Comparison of ENCODE assay signal across 17 cellular contexts in the genomic region with DNA sequence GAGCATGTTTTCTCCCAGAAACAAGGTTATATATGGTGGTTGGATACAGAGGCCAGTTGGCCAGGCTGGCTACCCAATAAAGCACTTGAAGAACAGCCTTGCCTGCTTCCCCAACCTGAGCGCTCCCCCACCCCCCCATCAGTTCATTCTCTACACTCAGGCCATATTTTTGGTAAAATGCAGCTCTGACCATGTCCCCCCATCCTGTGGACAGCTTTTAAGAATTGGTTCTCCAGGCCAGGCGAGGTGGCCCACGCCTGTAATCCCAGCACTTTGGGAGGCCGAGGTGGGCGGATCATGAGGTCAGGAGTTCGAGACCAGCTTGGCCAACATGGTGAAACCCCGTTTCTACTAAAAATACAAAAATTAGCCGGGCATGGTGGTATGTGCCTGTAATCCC. TPM values are rescaled to one million over a fixed set of nuclear protein-coding genes. Genes with fewer than 3 reads are reported as not detected.
A peak's percentile ranks its signal among the peaks of the same experiment; 100 is the strongest.
DNase-seq lines count a peak whose midpoint lies in the region; ATAC-seq, FAIRE-seq and TF ChIP-seq lines count a peak whose summit lies in the region.
"Not testable (repeated sequence)": the region's sequence is repeated elsewhere in the genome, so short reads cannot be mapped to it uniquely, and the experiment has no call there.
"Had no signal": no experiment of that assay in that cellular context is flagged by ENCODE, and none has a peak within 500 bp of the region (broad histone marks: within the 10 kb centered on the region; RNA-seq: fewer than 3 reads in every experiment).

No MANE protein-coding gene starts in this region.

- not testable (repeated sequence) for H3K14ac ChIP-seq in IMR-90 (replicated peaks; ENCODE audit: low read depth, low read length); mesenchymal stem cell (ENCODE audit: low read length in 2 of 2)

- not testable (repeated sequence) for H2AK5ac ChIP-seq in IMR-90 (ENCODE audit: low read depth, low read length); mesenchymal stem cell (ENCODE audit: low read length, severe bottlenecking)

- not testable (repeated sequence) for H3K9me3 ChIP-seq in IMR-90 (ENCODE audit: control insufficient read depth, insufficient read depth, low read length); K562 (replicated peaks; ENCODE audit: control insufficient read depth, insufficient read depth, low read depth, low read length); mesenchymal stem cell (ENCODE audit: control insufficient read depth, low read length); parathyroid adenoma (ENCODE audit: control insufficient read depth, low read length); stomach; uterus

- intact Hi-C loops in IMR-90 (cut with micrococcal nuclease) = loop anchor here (5.0 kb wide), 1 partner anchor 100 kb away; no protein-coding TSS in a partner anchor
- intact Hi-C loops in K562 (cut with micrococcal nuclease); left cardiac atrium (cut with DNase I); stomach (cut with DNase I; ENCODE audit: low total_unique reads); uterus (cut with DNase I; ENCODE audit: low total_unique reads): not testable (repeated sequence)

- not testable (repeated sequence) for H4K91ac ChIP-seq in IMR-90 (ENCODE audit: insufficient read depth, low read depth, low read length); mesenchymal stem cell (ENCODE audit: low read length)

- peaks cover 30% of the 10 kb centered on the region for H3K9me1 ChIP-seq in IMR-90 (ENCODE audit: insufficient read depth, low read length)
- H3K9me1 ChIP-seq in K562 (ENCODE audit: control insufficient read depth, insufficient read depth, low read length) = not testable (repeated sequence)

- CTCF ChIA-PET in IMR-90 (lab: Yijun Ruan, JAX) = interaction anchor here (0.8 to 0.9 kb wide), 2 partner anchors 13 to 152 kb away, joined by 4 to 5 read pairs; no protein-coding TSS in a partner anchor
- CTCF ChIA-PET in K562 (lab: Yijun Ruan, JAX; ENCODE audit: low intra/inter-chr PET ratio) = not testable (repeated sequence)

- peaks cover 40% of the 10 kb centered on the region for H3K4me1 ChIP-seq in IMR-90 (ENCODE audit: control insufficient read depth, insufficient read depth, low read length)
- H3K4me1 ChIP-seq in K562 (replicated peaks in 1 of 2; ENCODE audit: control insufficient read depth in 2 of 2, insufficient read depth in 2 of 2, low read length in 2 of 2) = peaks cover 0 to 25% of the 10 kb centered on the region in 2 experiments; a peak in 2 of 5 replicates
- H3K4me1 ChIP-seq in mesenchymal stem cell (ENCODE audit: control insufficient read depth, insufficient read depth, low read depth, low read length) = peaks cover 32% of the 10 kb centered on the region
- peaks cover 14% of the 10 kb centered on the region for H3K4me1 ChIP-seq in parathyroid adenoma
- peaks cover 49 to 85% (median 66%) of the 10 kb centered on the region in 4 donors for H3K4me1 ChIP-seq in stomach
- peaks cover 22 to 34% of the 10 kb centered on the region in 2 donors for H3K4me1 ChIP-seq in uterus

- H2BK15ac ChIP-seq in IMR-90 (ENCODE audit: low read depth, low read length); mesenchymal stem cell (ENCODE audit: low read depth, poor library complexity, severe bottlenecking): not testable (repeated sequence)

- not testable (repeated sequence) for TF ChIP-seq EP300 in K562 (IDR thresholded peaks at IDR 0.05; ENCODE audit: low read length); stomach (IDR thresholded peaks at IDR 0.05)

- H3K18ac ChIP-seq in IMR-90 (ENCODE audit: low read depth, low read length); mesenchymal stem cell (ENCODE audit: low read depth in 1 of 2, low read length in 2 of 2): not testable (repeated sequence)

- TF ChIP-seq CTCF in IMR-90 (conservative IDR thresholded peaks at IDR 0.05; ENCODE audit: low read depth, low read length); K562 (IDR thresholded peaks at IDR 0.05 in 2 of 3, conservative IDR thresholded peaks at IDR 0.05 in 1 of 3; ENCODE audit: insufficient read depth in 2 of 3, low read depth in 1 of 3, low read length in 3 of 3); endothelial cell (IDR thresholded peaks at IDR 0.05; ENCODE audit: unreplicated experiment); parathyroid adenoma (IDR thresholded peaks at IDR 0.05); stomach (IDR thresholded peaks at IDR 0.05); uterus (IDR thresholded peaks at IDR 0.05): not testable (repeated sequence)

- FAIRE-seq in K562 (lab: Jason Lieb, UNC) = not testable (repeated sequence)

- H3K9ac ChIP-seq in IMR-90 (ENCODE audit: low read depth, low read length); K562 (ENCODE audit: insufficient read depth in 1 of 2, low read depth in 2 of 2, low read length in 2 of 2); parathyroid adenoma: not testable (repeated sequence)
- H3K9ac ChIP-seq in mesenchymal stem cell (ENCODE audit: low read length) = peak overlapping the region; percentile 92

- peaks cover 68% of the 10 kb centered on the region for H4K20me1 ChIP-seq in IMR-90 (ENCODE audit: insufficient read depth, low read length)
- peaks cover 29% of the 10 kb centered on the region for H4K20me1 ChIP-seq in K562 (replicated peaks; ENCODE audit: control insufficient read depth, insufficient read depth, low read length)

- no CpG with 5 or more reads among the region's 8 CpGs for WGBS in IMR-90 (ENCODE audit: extremely low coverage in 2 of 2, insufficient read length in 1 of 2), 2 experiments
- WGBS in K562 (ENCODE audit: insufficient coverage, low coverage, missing lambda C conversion rate) = 71% methylated on average over 8 of the region's 8 CpGs
- 97% methylated on average over 8 of the region's 8 CpGs for WGBS in mesenchymal stem cell
- 85 to 93% (median 92%) methylated on average over 8 of the region's 8 CpGs for WGBS in stomach, 5 donors

- peaks cover 54% of the 10 kb centered on the region for H3K36me3 ChIP-seq in IMR-90 (ENCODE audit: control insufficient read depth, insufficient read depth, low read length)
- peaks cover 43% of the 10 kb centered on the region; the same call in 2 of the 3 replicates for H3K36me3 ChIP-seq in K562 (ENCODE audit: control insufficient read depth, insufficient read depth, low read length)
- H3K36me3 ChIP-seq in mesenchymal stem cell (ENCODE audit: control insufficient read depth in 1 of 2, insufficient read depth in 2 of 2, low read depth in 1 of 2, low read length in 2 of 2) = peaks cover 52 to 57% of the 10 kb centered on the region in 2 experiments
- not testable (repeated sequence) for H3K36me3 ChIP-seq in parathyroid adenoma (ENCODE audit: control insufficient read depth, insufficient read depth, low read length); uterus
- peaks cover 40 to 58% (median 53%) of the 10 kb centered on the region in 4 donors for H3K36me3 ChIP-seq in stomach

- H3K56ac ChIP-seq in IMR-90 (ENCODE audit: extremely low read depth, insufficient read depth, low read length) = not testable (repeated sequence)

- not testable (repeated sequence) for H3K4me3 Mint-ChIP-seq in endothelial cell (ENCODE audit: unreplicated experiment)

- TF ChIP-seq RAD21 in IMR-90 (IDR thresholded peaks at IDR 0.05; ENCODE audit: low read length); K562 (CRISPR knock-in tag; conservative IDR thresholded peaks at IDR 0.05 in 1 of 2, IDR thresholded peaks at IDR 0.05 in 1 of 2): not testable (repeated sequence)

- not testable (repeated sequence) for H2BK12ac ChIP-seq in mesenchymal stem cell (ENCODE audit: low read length in 2 of 2)

- not testable (repeated sequence) for H3K9me3 Mint-ChIP-seq in endothelial cell (ENCODE audit: unreplicated experiment)

- not testable (repeated sequence) for H2AFZ ChIP-seq in IMR-90 (replicated peaks; ENCODE audit: low read length, poor library complexity); K562 (ENCODE audit: low read depth, low read length); mesenchymal stem cell (ENCODE audit: low read depth, low read length); parathyroid adenoma

- peaks cover 16% of the 10 kb centered on the region for H3K27me3 Mint-ChIP-seq in endothelial cell (ENCODE audit: unreplicated experiment)

- TF ChIP-seq POLR2A in IMR-90 (IDR thresholded peaks at IDR 0.05; ENCODE audit: low read depth, low read length); K562 (conservative IDR thresholded peaks at IDR 0.05); stomach (IDR thresholded peaks at IDR 0.05); uterus (IDR thresholded peaks at IDR 0.05): not testable (repeated sequence)

- dilution Hi-C loops in IMR-90 (cut with HindIII; ENCODE audit: low sequenced_read_pairs, unreplicated experiment) = not testable (repeated sequence)

- H3K27ac Mint-ChIP-seq in endothelial cell (ENCODE audit: unreplicated experiment) = peak overlapping the region; percentile 71

- H2BK20ac ChIP-seq in IMR-90 (ENCODE audit: low read depth, low read length) = not testable (repeated sequence)

- H3K23ac ChIP-seq in IMR-90 (ENCODE audit: low read depth, low read length); mesenchymal stem cell (ENCODE audit: low read length in 2 of 2): not testable (repeated sequence)

- peaks cover 40% of the 10 kb centered on the region for H3K4me1 Mint-ChIP-seq in endothelial cell (ENCODE audit: unreplicated experiment)

- not testable (repeated sequence) for H3K4me3 ChIP-seq in IMR-90 (ENCODE audit: insufficient read depth, low read depth, low read length); K562; mesenchymal stem cell (ENCODE audit: insufficient read depth in 1 of 2, low read depth in 1 of 2, low read length in 2 of 2); parathyroid adenoma (ENCODE audit: low read depth, low read length); stomach; uterus

- peak overlapping the region; percentile 16 for H2BK5ac ChIP-seq in IMR-90 (ENCODE audit: low read depth, low read length, poor library complexity, severe bottlenecking)
- not testable (repeated sequence) for H2BK5ac ChIP-seq in mesenchymal stem cell (ENCODE audit: low read depth, low read length, poor library complexity, severe bottlenecking)

- not testable (repeated sequence) for BruUV-seq in IMR-90 (replicated peaks; lab: Mats Ljungman, UMichigan); K562 (replicated peaks; lab: Mats Ljungman, UMichigan)

- not testable (repeated sequence) for H4K8ac ChIP-seq in IMR-90 (ENCODE audit: low read depth in 2 of 2, low read length in 2 of 2); mesenchymal stem cell (ENCODE audit: low read length)

- in situ Hi-C loops in IMR-90 (cut with MboI; ENCODE audit: low sequenced_read_pairs); K562 (cut with MboI): not testable (repeated sequence)

- ATAC-seq in IMR-90 (ENCODE audit: low read depth); K562; left cardiac atrium: not testable (repeated sequence)

- not testable (repeated sequence) for H2BK120ac ChIP-seq in IMR-90 (ENCODE audit: low read depth, low read length); mesenchymal stem cell (ENCODE audit: low read depth, low read length)

- H2AK9ac ChIP-seq in IMR-90 (replicated peaks; ENCODE audit: low read depth, low read length, poor library complexity) = not testable (repeated sequence)

- not testable (repeated sequence) for H3K27me3 ChIP-seq in IMR-90 (ENCODE audit: control insufficient read depth, insufficient read depth, low read length); mesenchymal stem cell (ENCODE audit: control insufficient read depth in 1 of 2, insufficient read depth in 1 of 2, low read length in 2 of 2); parathyroid adenoma (ENCODE audit: control insufficient read depth, insufficient read depth, low read length); stomach; uterus
- H3K27me3 ChIP-seq in K562 (ENCODE audit: control insufficient read depth in 2 of 2, insufficient read depth in 2 of 2, low read length in 2 of 2) = peaks cover 13 to 41% of the 10 kb centered on the region in 2 experiments; a peak in 4 of 5 replicates

- not testable (repeated sequence) for DNase-seq in IMR-90; K562 (ENCODE audit: extremely low read depth in 1 of 4, low spot score in 3 of 4); endothelial cell (ENCODE audit: low spot score); mesenchymal stem cell; stomach; uterus
- DNase-seq in left cardiac atrium = peak; percentile 19

- not testable (repeated sequence) for H3K4me2 ChIP-seq in IMR-90 (ENCODE audit: low read depth, low read length); K562 (ENCODE audit: insufficient read depth, low read length); mesenchymal stem cell (ENCODE audit: low read length, poor library complexity, severe bottlenecking)
- H3K4me2 ChIP-seq in parathyroid adenoma (ENCODE audit: low read length) = peak overlapping the region; percentile 8

- not testable (repeated sequence) for H3K4ac ChIP-seq in IMR-90 (ENCODE audit: low read depth, low read length); mesenchymal stem cell (ENCODE audit: low read depth in 1 of 2, low read length in 2 of 2)

- POLR2A ChIA-PET in IMR-90 (lab: Charles Lee; ENCODE audit: unreplicated experiment) (interaction anchor here (0.6 to 0.9 kb wide), 3 partner anchors 48 to 73 kb away, joined by 3 to 7 read pairs (median 7); no protein-coding TSS in a partner anchor), K562 (lab: Yijun Ruan, JAX) (interaction anchor here (0.6 to 9.7 kb wide), 7 partner anchors 8 to 129 kb away, joined by 3 to 131 read pairs (median 4); partner anchors contain the start of genes EPHA1, GSTK1 and ZYX)

- H3K79me1 ChIP-seq in IMR-90 (ENCODE audit: low read depth in 1 of 2, low read length in 2 of 2) = peaks cover 16 to 50% of the 10 kb centered on the region in 2 experiments; a peak in 3 of 4 replicates
- not testable (repeated sequence) for H3K79me1 ChIP-seq in mesenchymal stem cell (replicated peaks; ENCODE audit: low read length, poor library complexity, severe bottlenecking)

- not testable (repeated sequence) for H3K79me2 ChIP-seq in K562 (ENCODE audit: control insufficient read depth, insufficient read depth, low read length); parathyroid adenoma

- peaks cover 21% of the 10 kb centered on the region for H3K36me3 Mint-ChIP-seq in endothelial cell (ENCODE audit: low read depth, unreplicated experiment)

- H4K5ac ChIP-seq in IMR-90 (ENCODE audit: low read depth, low read length) = not testable (repeated sequence)

- peak overlapping the region; percentile 38; the same call in 1 of the 2 replicates for H3K27ac ChIP-seq in IMR-90 (ENCODE audit: insufficient read depth, low read length)
- H3K27ac ChIP-seq in K562 (ENCODE audit: extremely low read depth, low read depth, low read length) = not testable (repeated sequence)
- peak overlapping the region; percentile 71 for H3K27ac ChIP-seq in mesenchymal stem cell (ENCODE audit: low read length, poor library complexity, severe bottlenecking)
- peak overlapping the region; percentile 58 for H3K27ac ChIP-seq in parathyroid adenoma
- H3K27ac ChIP-seq in stomach = peak overlapping the region; percentile 72 to 99 (median 87)
- H3K27ac ChIP-seq in uterus = peak overlapping the region; percentile 98 to 99

RNA-seq across cellular contexts. Expression of gene ZYX, which starts 11.3 kb away (rescaled TPM):
- total RNA-seq in IMR-90 (2012; rRNA removed) (22.6 and 25.0 TPM in 2 replicates), K562 (2014; rRNA removed) (26.9 and 37.8 TPM in 2 replicates), K562 (2014; rRNA removed; fragmentation: Illumina TruSeq; extraction: Trizol) (9.2 and 11.5 TPM in 2 replicates), K562 (2015; rRNA removed; fragmentation: Illumina TruSeq; extraction: Trizol) (15.7 and 17.3 TPM in 2 replicates), K562 (2021) (114 and 130 TPM in 2 replicates), endothelial cell (ENCODE audit: unreplicated experiment) (237 TPM), left cardiac atrium (100 to 1,000 TPM in 1 of 2 donors, 10 to 100 TPM in 1; 79.1 to 156 TPM), stomach (100 to 1,000 TPM in 1 of 5 donors, 10 to 100 TPM in 4; 20.6 to 102 (median 64.0) TPM), uterus (100 to 1,000 TPM in 2 of 4 donors, 10 to 100 TPM in 2; 46.0 to 494 (median 95.9) TPM)
- polyA plus RNA-seq in IMR-90 (2012; rRNA removed) (291 and 334 TPM in 2 replicates), K562 (2011; rRNA removed) (9.0 and 18.5 TPM in 2 replicates), K562 (2014; fragmentation: Illumina TruSeq; extraction: Trizol) (81.7 and 116 TPM in 2 replicates), K562 (2014; fragmentation: Nextera tagmentation; extraction: Ambion mirVana) (1 to 10 TPM; 1.8 to 3.1 TPM), K562 (2014; rRNA removed) (30.0 and 35.0 TPM in 2 replicates), stomach (10 to 100 TPM; 73.4 to 79.2 (median 74.1) TPM)
- 247 and 450 TPM in 2 replicates for polyA plus RNA-seq in IMR-90 (2012; cell fraction: cytosol; rRNA removed)
- polyA plus RNA-seq in IMR-90 (2012; cell fraction: nucleus; rRNA removed; ENCODE audit: low replicate concordance) = 390 and 724 TPM in 2 replicates
- 38.7 and 99.5 TPM in 2 replicates for total RNA-seq in K562 (2011; cell fraction: chromatin; rRNA removed; ENCODE audit: low replicate concordance)
- 54.7 and 66.9 TPM in 2 replicates for total RNA-seq in K562 (2011; cell fraction: nucleolus; rRNA removed)
- 41.5 and 64.4 TPM in 2 replicates for total RNA-seq in K562 (2011; cell fraction: nucleoplasm; rRNA removed)
- polyA plus RNA-seq in K562 (2011; cell fraction: cytosol; rRNA removed) = 15.7 and 26.2 TPM in 2 replicates
- 53.7 and 98.4 TPM in 2 replicates for polyA plus RNA-seq in K562 (2011; cell fraction: nucleus; rRNA removed)
- 141 and 252 TPM in 2 replicates for polyA plus RNA-seq in K562 (2012)
- polyA minus RNA-seq in K562 (2011; rRNA and poly(A)+ RNA removed) = 8.3 and 9.5 TPM in 2 replicates
- polyA minus RNA-seq in K562 (2011; cell fraction: cytosol; rRNA and poly(A)+ RNA removed) = 57.5 and 83.9 TPM in 2 replicates
- 35.4 and 38.0 TPM in 2 replicates for polyA minus RNA-seq in K562 (2011; cell fraction: nucleus; rRNA and poly(A)+ RNA removed)
- 317 TPM for polyA plus RNA-seq in mesenchymal stem cell (2013, experiment 1 of 2)
- 305 TPM for polyA plus RNA-seq in mesenchymal stem cell (2013, experiment 2 of 2)

RNA-seq across cellular contexts. Expression of gene EPHA1, which starts 16.2 kb away (rescaled TPM):
- total RNA-seq in IMR-90 (2012; rRNA removed) (not detected in 2 replicates), K562 (2014; rRNA removed) (not detected in 2 replicates), K562 (2014; rRNA removed; fragmentation: Illumina TruSeq; extraction: Trizol) (not detected in 2 replicates), K562 (2015; rRNA removed; fragmentation: Illumina TruSeq; extraction: Trizol) (not detected in 2 replicates), K562 (2021) (0.22 and 0.25 TPM in 2 replicates), endothelial cell (ENCODE audit: unreplicated experiment) (7.1 TPM), left cardiac atrium (under 1 TPM; 0.16 to 0.71 TPM), stomach (10 to 100 TPM in 3 of 5 donors, 1 to 10 TPM in 2; 5.3 to 31.9 (median 12.5) TPM), uterus (1 to 10 TPM in 3 of 4 donors, not detected in 1; 1.3 to 5.6 (median 1.9) TPM)
- polyA plus RNA-seq in IMR-90 (2012; rRNA removed) (0.10 TPM in 1 of 2 replicates, not detected in the other), K562 (2011; rRNA removed) (0.07 and 0.32 TPM in 2 replicates), K562 (2014; fragmentation: Illumina TruSeq; extraction: Trizol) (not detected in 2 replicates), K562 (2014; fragmentation: Nextera tagmentation; extraction: Ambion mirVana) (not detected), K562 (2014; rRNA removed) (0.05 and 0.57 TPM in 2 replicates), stomach (10 to 100 TPM in 1 of 3 donors, 1 to 10 TPM in 2; 4.7 to 25.9 (median 5.6) TPM)
- polyA plus RNA-seq in IMR-90 (2012; cell fraction: cytosol; rRNA removed) = 0.04 TPM in 1 of 2 replicates, not detected in the other
- polyA plus RNA-seq in IMR-90 (2012; cell fraction: nucleus; rRNA removed; ENCODE audit: low replicate concordance) = 0.04 and 0.11 TPM in 2 replicates
- total RNA-seq in K562 (2011; cell fraction: chromatin; rRNA removed; ENCODE audit: low replicate concordance) = 0.37 TPM in 1 of 2 replicates, not detected in the other
- total RNA-seq in K562 (2011; cell fraction: nucleolus; rRNA removed) = 0.26 and 0.67 TPM in 2 replicates
- 0.37 TPM in 1 of 2 replicates, not detected in the other for total RNA-seq in K562 (2011; cell fraction: nucleoplasm; rRNA removed)
- 0.03 and 0.39 TPM in 2 replicates for polyA plus RNA-seq in K562 (2011; cell fraction: cytosol; rRNA removed)
- 0.25 and 1.1 TPM in 2 replicates for polyA plus RNA-seq in K562 (2011; cell fraction: nucleus; rRNA removed)
- 2.7 and 3.5 TPM in 2 replicates for polyA plus RNA-seq in K562 (2012)
- polyA minus RNA-seq in K562 (2011; rRNA and poly(A)+ RNA removed) = 0.14 TPM in 1 of 2 replicates, not detected in the other
- not detected in 2 replicates for polyA minus RNA-seq in K562 (2011; cell fraction: cytosol; rRNA and poly(A)+ RNA removed)
- polyA minus RNA-seq in K562 (2011; cell fraction: nucleus; rRNA and poly(A)+ RNA removed) = 0.54 TPM in 1 of 2 replicates, not detected in the other
- polyA plus RNA-seq in mesenchymal stem cell (2013, experiment 1 of 2) = 0.10 TPM
- polyA plus RNA-seq in mesenchymal stem cell (2013, experiment 2 of 2) = 0.03 TPM
- total RNA-seq: activated B cell treated with CpG ODN at 0.5 μM for 24 hours, LHCN-M2, SJSA1 had no signal
- polyA plus RNA-seq: A549 had no signal

RNA-seq across cellular contexts. Expression of gene FAM131B, which starts 29.9 kb away (rescaled TPM):
- total RNA-seq in IMR-90 (2012; rRNA removed) (2.5 and 3.4 TPM in 2 replicates), K562 (2014; rRNA removed) (not detected in 2 replicates), K562 (2014; rRNA removed; fragmentation: Illumina TruSeq; extraction: Trizol) (not detected in 2 replicates), K562 (2015; rRNA removed; fragmentation: Illumina TruSeq; extraction: Trizol) (not detected in 2 replicates), K562 (2021) (0.04 TPM in 2 replicates), endothelial cell (ENCODE audit: unreplicated experiment) (1.0 TPM), left cardiac atrium (under 1 TPM; 0.29 to 0.97 TPM), stomach (10 to 100 TPM in 1 of 5 donors, 1 to 10 TPM in 1, under 1 TPM in 2, not detected in 1; 0.29 to 14.0 (median 0.95) TPM), uterus (10 to 100 TPM in 1 of 4 donors, 1 to 10 TPM in 3; 1.2 to 10.6 (median 6.5) TPM)
- polyA plus RNA-seq in IMR-90 (2012; rRNA removed) (3.7 and 4.3 TPM in 2 replicates), K562 (2011; rRNA removed) (0.03 and 0.11 TPM in 2 replicates), K562 (2014; fragmentation: Illumina TruSeq; extraction: Trizol) (not detected in 2 replicates), K562 (2014; fragmentation: Nextera tagmentation; extraction: Ambion mirVana) (not detected), K562 (2014; rRNA removed) (not detected in 2 replicates), stomach (under 1 TPM; 0.33 to 0.56 (median 0.46) TPM)
- polyA plus RNA-seq in IMR-90 (2012; cell fraction: cytosol; rRNA removed) = 2.4 and 3.9 TPM in 2 replicates
- 4.2 and 4.6 TPM in 2 replicates for polyA plus RNA-seq in IMR-90 (2012; cell fraction: nucleus; rRNA removed; ENCODE audit: low replicate concordance)
- 0.07 TPM in 1 of 2 replicates, not detected in the other for total RNA-seq in K562 (2011; cell fraction: chromatin; rRNA removed; ENCODE audit: low replicate concordance)
- not detected in 2 replicates for total RNA-seq in K562 (2011; cell fraction: nucleolus; rRNA removed)
- not detected in 2 replicates for total RNA-seq in K562 (2011; cell fraction: nucleoplasm; rRNA removed)
- not detected in 2 replicates for polyA plus RNA-seq in K562 (2011; cell fraction: cytosol; rRNA removed)
- 0.09 TPM in 1 of 2 replicates, not detected in the other for polyA plus RNA-seq in K562 (2011; cell fraction: nucleus; rRNA removed)
- polyA plus RNA-seq in K562 (2012) = 0.03 TPM in 2 replicates
- polyA minus RNA-seq in K562 (2011; rRNA and poly(A)+ RNA removed) = not detected in 2 replicates
- 0.29 TPM in 1 of 2 replicates, not detected in the other for polyA minus RNA-seq in K562 (2011; cell fraction: cytosol; rRNA and poly(A)+ RNA removed)
- polyA minus RNA-seq in K562 (2011; cell fraction: nucleus; rRNA and poly(A)+ RNA removed) = 0.33 TPM in 1 of 2 replicates, not detected in the other
- polyA plus RNA-seq in mesenchymal stem cell (2013, experiment 1 of 2) = 0.28 TPM
- 0.30 TPM for polyA plus RNA-seq in mesenchymal stem cell (2013, experiment 2 of 2)
- total RNA-seq: activated B cell treated with CpG ODN at 0.5 μM for 24 hours had no signal
- polyA plus RNA-seq: CD4-positive, alpha-beta memory T cell had no signal

RNA-seq across cellular contexts. Expression of gene TAS2R60, which starts 50.8 kb away (rescaled TPM):
- not detected in 2 replicates for total RNA-seq in IMR-90 (2012; rRNA removed)
- polyA plus RNA-seq in IMR-90 (2012; rRNA removed) = not detected in 2 replicates
- not detected in 2 replicates for polyA plus RNA-seq in IMR-90 (2012; cell fraction: cytosol; rRNA removed)
- polyA plus RNA-seq in IMR-90 (2012; cell fraction: nucleus; rRNA removed; ENCODE audit: low replicate concordance) = not detected in 2 replicates
- total RNA-seq in K562 (2011; cell fraction: chromatin; rRNA removed; ENCODE audit: low replicate concordance) = 1.6 and 5.5 TPM in 2 replicates
- 1.0 and 1.1 TPM in 2 replicates for total RNA-seq in K562 (2011; cell fraction: nucleolus; rRNA removed)
- 0.88 and 3.2 TPM in 2 replicates for total RNA-seq in K562 (2011; cell fraction: nucleoplasm; rRNA removed)
- total RNA-seq in K562 (2014; rRNA removed) = not detected in 2 replicates
- not detected in 2 replicates for total RNA-seq in K562 (2014; rRNA removed; fragmentation: Illumina TruSeq; extraction: Trizol)
- total RNA-seq in K562 (2015; rRNA removed; fragmentation: Illumina TruSeq; extraction: Trizol) = not detected in 2 replicates
- total RNA-seq in K562 (2021) = not detected in 2 replicates
- polyA plus RNA-seq in K562 (2011; rRNA removed) = 0.08 TPM in 2 replicates
- not detected in 2 replicates for polyA plus RNA-seq in K562 (2011; cell fraction: cytosol; rRNA removed)
- 0.33 and 0.53 TPM in 2 replicates for polyA plus RNA-seq in K562 (2011; cell fraction: nucleus; rRNA removed)
- 0.08 and 0.14 TPM in 2 replicates for polyA plus RNA-seq in K562 (2012)
- polyA plus RNA-seq in K562 (2014; fragmentation: Illumina TruSeq; extraction: Trizol) = not detected in 2 replicates
- polyA plus RNA-seq in K562 (2014; fragmentation: Nextera tagmentation; extraction: Ambion mirVana) = not detected
- 0.28 TPM in 1 of 2 replicates, not detected in the other for polyA plus RNA-seq in K562 (2014; rRNA removed)
- 0.27 and 0.46 TPM in 2 replicates for polyA minus RNA-seq in K562 (2011; rRNA and poly(A)+ RNA removed)
- polyA minus RNA-seq in K562 (2011; cell fraction: cytosol; rRNA and poly(A)+ RNA removed) = not detected in 2 replicates
- polyA minus RNA-seq in K562 (2011; cell fraction: nucleus; rRNA and poly(A)+ RNA removed) = 0.54 and 0.67 TPM in 2 replicates
- not detected for total RNA-seq in endothelial cell (ENCODE audit: unreplicated experiment)
- not detected for total RNA-seq in left cardiac atrium
- not detected for polyA plus RNA-seq in mesenchymal stem cell (2013, experiment 1 of 2)
- polyA plus RNA-seq in mesenchymal stem cell (2013, experiment 2 of 2) = not detected
- not detected for total RNA-seq in stomach
- not detected for polyA plus RNA-seq in stomach
- 1 to 10 TPM in 1 of 4 donors, not detected in 3; 3.3 TPM for total RNA-seq in uterus
- total RNA-seq: activated B cell treated with CpG ODN at 0.5 μM for 24 hours, bronchial epithelial cell, H7, LHCN-M2, omental fat pad, SJSA1 had no signal
- polyA plus RNA-seq: A549, adrenal gland had no signal
